In genomic region chr16:57589374-57589773, GRCh38 we compare ENCODE assay signal across 1 cellular context.
TF ChIP-seq lines count a peak whose summit lies in the region.

No MANE protein-coding gene starts in this region.

TF ChIP-seq in GM12878, 131 proteins besides CTCF, POLR2A, EP300 and RAD21 (continued from another document):
- TF ChIP-seq REST (IDR thresholded peaks at IDR 0.05; ENCODE audit: low read depth, low read length) (no peak), ZBTB4 (CRISPR knock-in tag; IDR thresholded peaks at IDR 0.05) (no peak), PAX8 (IDR thresholded peaks at IDR 0.05) (no peak), SMARCA5 (IDR thresholded peaks at IDR 0.05) (no peak), POLR2AphosphoS5 (IDR thresholded peaks at IDR 0.05; ENCODE audit: low read length) (no peak), BHLHE40 (IDR thresholded peaks at IDR 0.05; ENCODE audit: borderline replicate concordance in 1 of 2, low read depth in 2 of 2, low read length in 1 of 2) (peak in 1 of 2 experiments; percentile 14; a peak in 1 of 4 replicates), ATF3 (IDR thresholded peaks at IDR 0.05; ENCODE audit: borderline replicate concordance, extremely low read depth, low read depth, low read length) (no peak), ELK1 (IDR thresholded peaks at IDR 0.05; ENCODE audit: low read depth, low read length) (no peak), PAX5 (IDR thresholded peaks at IDR 0.05; ENCODE audit: borderline replicate concordance, low read depth, low read length) (peak; percentile 73; the same call in 1 of the 2 replicates), EGR1 (IDR thresholded peaks at IDR 0.05; ENCODE audit: borderline replicate concordance in 1 of 2, low read depth in 2 of 2, low read length in 2 of 2) (0 out of 3 replicates have a peak, but pooled peaks of 1 of the 2 experiments have one; percentile 17), BCL11A (IDR thresholded peaks at IDR 0.05; ENCODE audit: low read depth, low read length) (peak; percentile 72), ZNF384 (IDR thresholded peaks at IDR 0.05; ENCODE audit: borderline replicate concordance, low read depth, low read length) (peak; percentile 89)
TF ChIP-seq in GM12878: peak in this region for 17.
